In the genomic region with DNA sequence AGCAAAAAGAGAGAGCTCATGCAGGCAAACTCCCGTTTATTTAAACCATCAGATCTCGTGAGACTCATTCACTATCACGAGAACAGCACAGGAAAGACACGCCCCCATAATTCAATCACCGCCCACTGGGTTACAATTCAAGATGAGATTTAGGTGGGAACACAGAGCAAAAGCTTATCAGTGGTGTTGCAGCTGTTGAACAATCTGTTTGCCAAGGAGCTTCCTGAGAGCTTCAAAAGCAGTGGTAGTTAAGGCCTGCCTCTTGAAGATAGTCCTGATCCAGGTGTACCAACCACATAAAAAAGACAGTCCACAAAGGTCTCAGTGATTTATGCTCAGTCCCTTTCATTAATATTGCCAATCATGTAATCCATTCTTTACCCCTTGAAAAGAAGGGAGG, we compare ENCODE assay signal across 16 cellular contexts.
A peak's percentile ranks its signal among the peaks of the same experiment; 100 is the strongest.
DNase-seq lines count a peak whose midpoint lies in the region; ATAC-seq and TF ChIP-seq lines count a peak whose summit lies in the region.
"Had no signal": no experiment of that assay in that cellular context is flagged by ENCODE, and none has a peak within 500 bp of the region (broad histone marks: within the 10 kb centered on the region; RNA-seq: fewer than 3 reads in every experiment).

No MANE protein-coding gene starts in this region.

- no peak for TF ChIP-seq RAD21 in HCT116 (IDR thresholded peaks at IDR 0.05; ENCODE audit: low read depth)

- CTCF ChIA-PET in HCT116 (lab: Charles Lee) = interaction anchor here (1.3 kb wide), 1 partner anchor 13 kb away, joined by 4 read pairs; no protein-coding TSS in a partner anchor
- CTCF ChIA-PET in A673 (lab: Charles Lee) = no interaction called here

- no peak overlapping the region for H3K4me3 ChIP-seq in ACC112 (ENCODE audit: low read depth, low read length)
- no peak overlapping the region for H3K4me3 ChIP-seq in HCT116 (replicated peaks in 1 of 2; ENCODE audit: low read depth in 1 of 2, low read length in 2 of 2)
- no peak overlapping the region for H3K4me3 ChIP-seq in SJSA1
- no peak overlapping the region for H3K4me3 ChIP-seq in A673 (ENCODE audit: low read depth, low read length, poor library complexity, severe bottlenecking)
- H3K4me3 ChIP-seq: BLaER1, Peyer's patch had no signal

- no peaks in the 10 kb centered on the region for H4K20me1 ChIP-seq in HCT116 (ENCODE audit: insufficient read depth)
- H4K20me1 ChIP-seq: BLaER1 had no signal

- H3K4me2 ChIP-seq in HCT116 (ENCODE audit: low read length) = peak overlapping the region; percentile 71
- H3K4me2 ChIP-seq: BLaER1 had no signal

- DNase-seq in HCT116 (ENCODE audit: low read depth, low spot score) = no peak
- DNase-seq in SJSA1 (ENCODE audit: low read depth in 1 of 2, low spot score in 2 of 2) = no peak
- DNase-seq in epithelial cell of prostate (ENCODE audit: low read depth, low spot score) = no peak
- DNase-seq in NCI-H2171 treated with DMSO at 0.1 percent for 48 hours (lab: John Stamatoyannopoulos, UW) = no peak
- DNase-seq in A673 (ENCODE audit: low spot score) = no peak
- DNase-seq in COLO668 (lab: John Stamatoyannopoulos, UW; ENCODE audit: unreplicated experiment) = no peak
- DNase-seq: CD8-positive, alpha-beta memory T cell; DMS153; NCI-H1436 treated with DMSO at 0.1 percent for 48 hours; NCI-H2081 treated with DMSO at 0.1 percent for 48 hours; NCI-H345; NCI-H526 treated with DMSO at 0.1 percent for 48 hours; Peyer's patch; SHP77 treated with DMSO at 0.1 percent for 48 hours had no signal

- no peak overlapping the region; the same call in 1 of the 2 replicates for H3K9ac ChIP-seq in HCT116 (ENCODE audit: low read length)
- H3K9ac ChIP-seq: BLaER1 had no signal

- H3K9me2 ChIP-seq in HCT116 (ENCODE audit: insufficient read depth) = no peaks in the 10 kb centered on the region

- H2AFZ ChIP-seq in ACC112 (ENCODE audit: low read length, unreplicated experiment) (no peak overlapping the region), HCT116 (ENCODE audit: low read depth, low read length, poor library complexity, severe bottlenecking) (peak overlapping the region; percentile 55)

- RAD21 ChIA-PET in HCT116 (lab: Charles Lee; ENCODE audit: low non-redundant PET in 1 of 2, low total read pairs in 2 of 2, uncharacterized antibody in 2 of 2, unreplicated experiment in 2 of 2) = no interaction called here

- H3K27me3 ChIP-seq in ACC112 (ENCODE audit: insufficient read depth, low read length) (no peaks in the 10 kb centered on the region), HCT116 (ENCODE audit: insufficient read depth, low read length) (no peaks in the 10 kb centered on the region), SJSA1 (replicated peaks) (no peaks in the 10 kb centered on the region), A673 (replicated peaks; ENCODE audit: insufficient read depth, low read depth, low read length, poor library complexity) (no peaks in the 10 kb centered on the region)
- H3K27me3 ChIP-seq: BLaER1, Peyer's patch had no signal

- intact Hi-C loops in HCT116 (cut with micrococcal nuclease) = no loop called here
- intact Hi-C loops in A673 (cut with micrococcal nuclease; ENCODE audit: unreplicated experiment) = no loop called here

- H3K27ac ChIP-seq in ACC112 (ENCODE audit: low read depth, low read length) (peak overlapping the region; percentile 88), HCT116 (ENCODE audit: low read depth, low read length) (peak overlapping the region; percentile 75; the same call in 1 of the 2 replicates), SJSA1 (peak overlapping the region; percentile 93), epithelial cell of prostate (peak overlapping the region; percentile 84), A673 (ENCODE audit: low read depth, low read length, poor library complexity, severe bottlenecking) (no peak overlapping the region)
- H3K27ac ChIP-seq: BLaER1, Peyer's patch had no signal

- no peak for TF ChIP-seq POLR2A in HCT116 (IDR thresholded peaks at IDR 0.05; ENCODE audit: borderline replicate concordance, extremely low read depth, insufficient read depth, insufficient read length)

- TF ChIP-seq CTCF in HCT116 (IDR thresholded peaks at IDR 0.05 in 2 of 3, conservative IDR thresholded peaks at IDR 0.05 in 1 of 3; ENCODE audit: borderline replicate concordance in 1 of 3, insufficient read depth in 1 of 3, low read depth in 2 of 3, low read length in 2 of 3) (no peak), A673 (conservative IDR thresholded peaks at IDR 0.05; ENCODE audit: low read depth, low read length) (no peak)

- BruUV-seq in HCT116 (replicated peaks; lab: Mats Ljungman, UMichigan) (no TSS peak), A673 (replicated peaks; lab: Mats Ljungman, UMichigan) (no TSS peak)

- no peaks in the 10 kb centered on the region for H3K36me3 ChIP-seq in ACC112 (ENCODE audit: insufficient read depth, low read length)
- H3K36me3 ChIP-seq in HCT116 (ENCODE audit: control insufficient read depth in 1 of 2, insufficient read depth in 2 of 2, low read length in 2 of 2) = no peaks in the 10 kb centered on the region
- H3K36me3 ChIP-seq in SJSA1 = peaks cover 34% of the 10 kb centered on the region
- no peaks in the 10 kb centered on the region for H3K36me3 ChIP-seq in A673 (ENCODE audit: insufficient read depth, low read length, poor library complexity, severe bottlenecking)
- H3K36me3 ChIP-seq: BLaER1, Peyer's patch had no signal

- H3K4me1 ChIP-seq in ACC112 (ENCODE audit: control insufficient read depth, insufficient read depth, low read length, unreplicated experiment) (peaks cover 26% of the 10 kb centered on the region), HCT116 (ENCODE audit: control insufficient read depth in 1 of 2, insufficient read depth in 2 of 2, low read length in 2 of 2) (peaks cover 13 to 44% of the 10 kb centered on the region in 2 experiments), SJSA1 (replicated peaks) (peaks cover 46% of the 10 kb centered on the region), A673 (ENCODE audit: insufficient read depth, low read length, poor library complexity, severe bottlenecking) (no peaks in the 10 kb centered on the region)
- H3K4me1 ChIP-seq: BLaER1, Peyer's patch had no signal

- H3K79me2 ChIP-seq in ACC112 (ENCODE audit: control insufficient read depth, insufficient read depth, low read length, unreplicated experiment) = no peaks in the 10 kb centered on the region
- no peaks in the 10 kb centered on the region for H3K79me2 ChIP-seq in HCT116 (ENCODE audit: insufficient read depth, low read length)

- POLR2A ChIA-PET in HCT116 (lab: Charles Lee) = interaction anchor here (1.6 kb wide), 1 partner anchor 9 kb away, joined by 3 read pairs; no protein-coding TSS in a partner anchor
- POLR2A ChIA-PET in A673 (lab: Charles Lee; ENCODE audit: low non-redundant PET) = no interaction called here

- H3K9me3 ChIP-seq in HCT116 (ENCODE audit: control insufficient read depth in 1 of 2, insufficient read depth in 1 of 2, low read depth in 1 of 2, low read length in 2 of 2) = no peaks in the 10 kb centered on the region
- H3K9me3 ChIP-seq in SJSA1 (replicated peaks) = no peaks in the 10 kb centered on the region
- no peaks in the 10 kb centered on the region for H3K9me3 ChIP-seq in A673 (ENCODE audit: low read depth, low read length, poor library complexity, severe bottlenecking)
- H3K9me3 ChIP-seq: BLaER1, Peyer's patch had no signal

- no peak for ATAC-seq in HCT116

TF ChIP-seq in HCT116, 20 proteins besides CTCF, POLR2A, EP300 and RAD21:
- TF ChIP-seq SRF (IDR thresholded peaks at IDR 0.05; ENCODE audit: low read depth) = no peak
- no peak for TF ChIP-seq ZFX (IDR thresholded peaks at IDR 0.05)
- no peak for TF ChIP-seq SP1 (IDR thresholded peaks at IDR 0.05; ENCODE audit: low read depth)
- TF ChIP-seq, protein P1, sequence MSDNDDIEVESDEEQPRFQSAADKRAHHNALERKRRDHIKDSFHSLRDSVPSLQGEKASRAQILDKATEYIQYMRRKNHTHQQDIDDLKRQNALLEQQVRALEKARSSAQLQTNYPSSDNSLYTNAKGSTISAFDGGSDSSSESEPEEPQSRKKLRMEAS (IDR thresholded peaks at IDR 0.05) = no peak
- TF ChIP-seq CEBPB (IDR thresholded peaks at IDR 0.05; ENCODE audit: low read depth) = no peak
- no peak for TF ChIP-seq SIN3A (IDR thresholded peaks at IDR 0.05; ENCODE audit: low read depth)
